In genomic region chr16:4377573-4378146, GRCh38 we compare ENCODE assay signal across 11 cellular contexts. TPM values are rescaled to one million over a fixed set of nuclear protein-coding genes. Genes with fewer than 3 reads are reported as not detected.
DNase-seq lines count a peak whose midpoint lies in the region; ATAC-seq and TF ChIP-seq lines count a peak whose summit lies in the region.
"Had no signal": no experiment of that assay in that cellular context is flagged by ENCODE, and none has a peak within 500 bp of the region (broad histone marks: within the 10 kb centered on the region; RNA-seq: fewer than 3 reads in every experiment).

No MANE protein-coding gene starts in this region.

- peaks cover 3% of the 10 kb centered on the region for H3K36me3 Mint-ChIP-seq in activated T-helper 2 cell treated with anti-CD3 and anti-CD28 coated beads, Interferon-gamma antibody, Interleukin-2, Interleukin-4, amounts not matched to agents 10 μg/mL and 5 μg/mL and 100 μg/mL, durations not matched to agents 14 hours and 24 hours and 36 hours (ENCODE audit: low read depth)

- 10% methylated on average over 5 of the region's 12 CpGs for WGBS in suprapubic skin

- H2AFZ ChIP-seq in HCT116 (ENCODE audit: low read depth, low read length, poor library complexity, severe bottlenecking) = no peak overlapping the region

- peaks cover 27 to 53% of the 10 kb centered on the region in 2 experiments for H3K4me1 ChIP-seq in HCT116 (ENCODE audit: control insufficient read depth in 1 of 2, insufficient read depth in 2 of 2, low read length in 2 of 2)
- peaks cover 87% of the 10 kb centered on the region for H3K4me1 ChIP-seq in suprapubic skin

- H3K36me3 ChIP-seq in HCT116 (ENCODE audit: control insufficient read depth in 1 of 2, insufficient read depth in 2 of 2, low read length in 2 of 2) (no peaks in the 10 kb centered on the region), brain microvascular endothelial cell (replicated peaks) (peaks cover 21% of the 10 kb centered on the region), kidney epithelial cell (ENCODE audit: control insufficient read depth, insufficient read depth, low read length) (peaks cover under 1% of the 10 kb centered on the region), suprapubic skin (peaks cover 23% of the 10 kb centered on the region)

- H3K4me3 ChIP-seq in HCT116 (replicated peaks in 1 of 2; ENCODE audit: low read depth in 1 of 2, low read length in 2 of 2) (no peak overlapping the region), brain microvascular endothelial cell (ENCODE audit: low read depth, low read length) (no peak overlapping the region), kidney epithelial cell (ENCODE audit: low read depth, low read length) (no peak overlapping the region), suprapubic skin (peak overlapping the region; percentile 26)

- H3K27me3 Mint-ChIP-seq in activated T-helper 2 cell treated with anti-CD3 and anti-CD28 coated beads, Interferon-gamma antibody, Interleukin-2, Interleukin-4, amounts not matched to agents 10 μg/mL and 5 μg/mL and 100 μg/mL, durations not matched to agents 14 hours and 24 hours and 36 hours (ENCODE audit: low read depth) = no peaks in the 10 kb centered on the region

- BruUV-seq in HCT116 (replicated peaks; lab: Mats Ljungman, UMichigan) = no TSS peak

- H3K4me3 Mint-ChIP-seq in activated T-helper 2 cell treated with anti-CD3 and anti-CD28 coated beads, Interferon-gamma antibody, Interleukin-2, Interleukin-4, amounts not matched to agents 10 μg/mL and 5 μg/mL and 100 μg/mL, durations not matched to agents 14 hours and 24 hours and 36 hours (ENCODE audit: low read depth) = no peak overlapping the region

- no peak overlapping the region for H3K9ac ChIP-seq in HCT116 (ENCODE audit: low read length)

- no peak for DNase-seq in HCT116 (ENCODE audit: low read depth, low spot score)
- no peak for DNase-seq in brain microvascular endothelial cell
- no peak for DNase-seq in kidney epithelial cell (ENCODE audit: low read depth)
- peak in 1 of 2 donors; percentile 64 for DNase-seq in suprapubic skin (ENCODE audit: low spot score in 2 of 2)
- no peak for DNase-seq in activated gamma-delta T cell treated with Interleukin-2 at 50 U/mL for 16 hours
- no peak for DNase-seq in activated T-helper 2 cell treated with anti-CD3 and anti-CD28 coated beads, Interferon-gamma antibody, Interleukin-2, Interleukin-4, amounts not matched to agents 10 μg/mL and 5 μg/mL and 100 μg/mL, durations not matched to agents 14 hours and 24 hours and 36 hours (ENCODE audit: low spot score)
- no peak for DNase-seq in KG1 (lab: John Stamatoyannopoulos, UW)
- DNase-seq: NCI-H526, T1000 had no signal

- no peak for TF ChIP-seq RAD21 in HCT116 (IDR thresholded peaks at IDR 0.05; ENCODE audit: low read depth)

- H3K9me3 ChIP-seq in HCT116 (ENCODE audit: control insufficient read depth in 1 of 2, insufficient read depth in 1 of 2, low read depth in 1 of 2, low read length in 2 of 2) (no peaks in the 10 kb centered on the region), suprapubic skin (no peaks in the 10 kb centered on the region)

- H3K4me2 ChIP-seq in HCT116 (ENCODE audit: low read length) = no peak overlapping the region

- peaks cover 11% of the 10 kb centered on the region; the same call in 1 of the 2 replicates for H3K79me2 ChIP-seq in HCT116 (ENCODE audit: insufficient read depth, low read length)

- POLR2A ChIA-PET in HCT116 (lab: Charles Lee) = no interaction called here

- intact Hi-C loops in HCT116 (cut with micrococcal nuclease) = no loop called here
- intact Hi-C loops in activated T-helper 2 cell treated with anti-CD3 and anti-CD28 coated beads, Interferon-gamma antibody, Interleukin-2, Interleukin-4, amounts not matched to agents 10 μg/mL and 5 μg/mL and 100 μg/mL, durations not matched to agents 14 hours and 24 hours and 36 hours (cut with micrococcal nuclease) = no loop called here

- in situ Hi-C loops in brain microvascular endothelial cell (cut with HindIII; ENCODE audit: low pct_ligation_motif_present, low sequenced_read_pairs) = no loop called here

- CTCF ChIA-PET in HCT116 (lab: Charles Lee) = no interaction called here

- RAD21 ChIA-PET in HCT116 (lab: Charles Lee; ENCODE audit: low non-redundant PET in 1 of 2, low total read pairs in 2 of 2, uncharacterized antibody in 2 of 2, unreplicated experiment in 2 of 2) = no interaction called here

- H3K4me1 Mint-ChIP-seq in activated T-helper 2 cell treated with anti-CD3 and anti-CD28 coated beads, Interferon-gamma antibody, Interleukin-2, Interleukin-4, amounts not matched to agents 10 μg/mL and 5 μg/mL and 100 μg/mL, durations not matched to agents 14 hours and 24 hours and 36 hours (ENCODE audit: low read depth) = no peaks in the 10 kb centered on the region

- no peaks in the 10 kb centered on the region for H3K9me2 ChIP-seq in HCT116 (ENCODE audit: insufficient read depth)

- TF ChIP-seq CTCF in HCT116 (IDR thresholded peaks at IDR 0.05 in 2 of 3, conservative IDR thresholded peaks at IDR 0.05 in 1 of 3; ENCODE audit: borderline replicate concordance in 1 of 3, insufficient read depth in 1 of 3, low read depth in 2 of 3, low read length in 2 of 3) (peak in 2 of 3 experiments; percentile 11 to 27; a peak in 3 of 6 replicates), brain microvascular endothelial cell (IDR thresholded peaks at IDR 0.05; ENCODE audit: low read depth, low read length, missing control alignments) (peak; percentile 40), kidney epithelial cell (IDR thresholded peaks at IDR 0.05; ENCODE audit: insufficient read depth, low read length, poor library complexity, severe bottlenecking) (peak; percentile 42), suprapubic skin (IDR thresholded peaks at IDR 0.05) (peak in 1 of 2 donors; percentile 10)

- no peaks in the 10 kb centered on the region for H4K20me1 ChIP-seq in HCT116 (ENCODE audit: insufficient read depth)

- no peak overlapping the region for H3K27ac ChIP-seq in HCT116 (ENCODE audit: low read depth, low read length)
- H3K27ac ChIP-seq in brain microvascular endothelial cell = no peak overlapping the region
- H3K27ac ChIP-seq in suprapubic skin = peak overlapping the region; percentile 87
- H3K27ac ChIP-seq: epithelial cell of prostate had no signal

- ATAC-seq in HCT116 (no peak), GM19467 (IDR thresholded peaks at IDR 0.05; ENCODE audit: unreplicated experiment) (no peak)

- no peak for TF ChIP-seq EP300 in suprapubic skin (IDR thresholded peaks at IDR 0.05)

- no peak for TF ChIP-seq POLR2A in HCT116 (IDR thresholded peaks at IDR 0.05; ENCODE audit: borderline replicate concordance, extremely low read depth, insufficient read depth, insufficient read length)
- TF ChIP-seq POLR2A in suprapubic skin (IDR thresholded peaks at IDR 0.05) = no peak

- H3K27me3 ChIP-seq in HCT116 (ENCODE audit: insufficient read depth, low read length) = no peaks in the 10 kb centered on the region
- H3K27me3 ChIP-seq in brain microvascular endothelial cell (replicated peaks) = no peaks in the 10 kb centered on the region
- H3K27me3 ChIP-seq in kidney epithelial cell (ENCODE audit: control insufficient read depth, insufficient read depth, low read length) = no peaks in the 10 kb centered on the region
- H3K27me3 ChIP-seq in suprapubic skin = no peaks in the 10 kb centered on the region

- no peak overlapping the region for H3K27ac Mint-ChIP-seq in activated T-helper 2 cell treated with anti-CD3 and anti-CD28 coated beads, Interferon-gamma antibody, Interleukin-2, Interleukin-4, amounts not matched to agents 10 μg/mL and 5 μg/mL and 100 μg/mL, durations not matched to agents 14 hours and 24 hours and 36 hours

- no peaks in the 10 kb centered on the region for H3K9me3 Mint-ChIP-seq in activated T-helper 2 cell treated with anti-CD3 and anti-CD28 coated beads, Interferon-gamma antibody, Interleukin-2, Interleukin-4, amounts not matched to agents 10 μg/mL and 5 μg/mL and 100 μg/mL, durations not matched to agents 14 hours and 24 hours and 36 hours

RNA-seq across cellular contexts. Expression of gene VASN, which starts 6.0 kb away (rescaled TPM):
- total RNA-seq in HCT116 (2021; ENCODE audit: unreplicated experiment) (6.3 TPM), kidney epithelial cell (60.4 and 73.5 TPM in 2 replicates), suprapubic skin (10 to 100 TPM; 10.8 to 23.3 (median 22.3) TPM)
- 6.7 and 7.4 TPM in 2 replicates for polyA plus RNA-seq in HCT116 (2012)
- total RNA-seq in activated T-helper 2 cell treated with anti-CD3 and anti-CD28 coated beads, Interferon-gamma antibody, Interleukin-2, Interleukin-4, amounts not matched to agents 10 μg/mL and 5 μg/mL and 100 μg/mL, durations not matched to agents 14 hours and 24 hours and 36 hours = 0.16 TPM in 1 of 2 replicates, not detected in the other

RNA-seq across cellular contexts. Expression of gene PAM16, which starts 26.5 kb away (rescaled TPM):
- total RNA-seq in HCT116 (2021; ENCODE audit: unreplicated experiment) (102 TPM), kidney epithelial cell (58.1 and 62.8 TPM in 2 replicates), suprapubic skin (10 to 100 TPM; 23.8 to 54.7 (median 46.1) TPM)
- polyA plus RNA-seq in HCT116 (2012) = 98.6 and 111 TPM in 2 replicates
- 73.1 and 73.8 TPM in 2 replicates for total RNA-seq in activated T-helper 2 cell treated with anti-CD3 and anti-CD28 coated beads, Interferon-gamma antibody, Interleukin-2, Interleukin-4, amounts not matched to agents 10 μg/mL and 5 μg/mL and 100 μg/mL, durations not matched to agents 14 hours and 24 hours and 36 hours

RNA-seq across cellular contexts. Expression of gene CORO7, which starts 38.7 kb away (rescaled TPM):
- 21.3 TPM for total RNA-seq in HCT116 (2021; ENCODE audit: unreplicated experiment)
- polyA plus RNA-seq in HCT116 (2012) = 9.7 and 11.0 TPM in 2 replicates
- total RNA-seq in kidney epithelial cell = 57.3 and 76.2 TPM in 2 replicates
- 10 to 100 TPM; 18.8 to 29.6 (median 25.7) TPM for total RNA-seq in suprapubic skin
- total RNA-seq in activated T-helper 2 cell treated with anti-CD3 and anti-CD28 coated beads, Interferon-gamma antibody, Interleukin-2, Interleukin-4, amounts not matched to agents 10 μg/mL and 5 μg/mL and 100 μg/mL, durations not matched to agents 14 hours and 24 hours and 36 hours = 92.5 and 101 TPM in 2 replicates

RNA-seq across cellular contexts. Expression of gene DNAJA3, which starts 48.0 kb away (rescaled TPM):
- total RNA-seq in HCT116 (2021; ENCODE audit: unreplicated experiment) (93.3 TPM), kidney epithelial cell (71.2 and 77.6 TPM in 2 replicates), suprapubic skin (10 to 100 TPM; 41.1 to 70.9 (median 48.7) TPM)
- polyA plus RNA-seq in HCT116 (2012) = 81.3 and 81.4 TPM in 2 replicates
- total RNA-seq in activated T-helper 2 cell treated with anti-CD3 and anti-CD28 coated beads, Interferon-gamma antibody, Interleukin-2, Interleukin-4, amounts not matched to agents 10 μg/mL and 5 μg/mL and 100 μg/mL, durations not matched to agents 14 hours and 24 hours and 36 hours = 77.1 and 88.4 TPM in 2 replicates
